ENCODE assay signal across 1 cellular context in genomic region chr2:85988914-85989270, GRCh38.
TF ChIP-seq lines count a peak whose summit lies in the region.

No MANE protein-coding gene starts in this region.

TF ChIP-seq in K562, 482 proteins besides CTCF, POLR2A, EP300 and RAD21 (continued from another document):
- no peak for TF ChIP-seq CBFA2T3 (IDR thresholded peaks at IDR 0.05)
- no peak for TF ChIP-seq AFF1 (IDR thresholded peaks at IDR 0.05; ENCODE audit: low read depth in 1 of 2, partially characterized antibody in 2 of 2)
- peak; percentile 70; the same call in 1 of the 2 replicates for TF ChIP-seq MAFG (tag; conservative IDR thresholded peaks at IDR 0.05)
- no peak for TF ChIP-seq HDAC3 (IDR thresholded peaks at IDR 0.05; ENCODE audit: borderline replicate concordance, partially characterized antibody)
- TF ChIP-seq C11orf30 (IDR thresholded peaks at IDR 0.05; ENCODE audit: low read depth) = peak; percentile 91
- TF ChIP-seq ZNF316 (IDR thresholded peaks at IDR 0.05) = peak; percentile 91
- TF ChIP-seq ZNF23 (CRISPR knock-in tag; IDR thresholded peaks at IDR 0.05) = no peak
- TF ChIP-seq MEIS2 (IDR thresholded peaks at IDR 0.05; ENCODE audit: partially characterized antibody) = peak; percentile 51
- TF ChIP-seq MAFK (IDR thresholded peaks at IDR 0.05; ENCODE audit: low read length) = peak; percentile 53
